In genomic region chr1:176775996-176776395, GRCh38 we compare ENCODE assay signal across 19 cellular contexts.
DNase-seq lines count a peak whose midpoint lies in the region; ATAC-seq, FAIRE-seq and TF ChIP-seq lines count a peak whose summit lies in the region.
"Had no signal": no experiment of that assay in that cellular context is flagged by ENCODE, and none has a peak within 500 bp of the region (broad histone marks: within the 10 kb centered on the region; RNA-seq: fewer than 3 reads in every experiment).

No MANE protein-coding gene starts in this region.

- CTCF ChIA-PET in SK-N-SH (lab: Yijun Ruan, JAX), result interaction anchor here (1.5 kb wide), 1 partner anchor 84 kb away, joined by 3 read pairs; no protein-coding TSS in a partner anchor

- no peak for DNase-seq in D721Med (ENCODE audit: insufficient read length, low spot score)
- DNase-seq in SK-N-SH, result no peak
- DNase-seq in D341Med (ENCODE audit: low spot score), result no peak
- DNase-seq in osteoblast (ENCODE audit: insufficient read length, low spot score, missing footprints), result no peak
- DNase-seq: AML-193; Caco-2; Calu3; CD4-positive, alpha-beta T cell; CD8-positive, alpha-beta T cell; DMS79 treated with DMSO at 0.1 percent for 48 hours; GF-D8 had no signal

- H3K4me3 ChIP-seq in SK-N-SH (ENCODE audit: low read depth in 2 of 2, low read length in 1 of 2), result no peak overlapping the region
- no peak overlapping the region for H3K4me3 ChIP-seq in osteoblast (ENCODE audit: insufficient read depth, low read length)
- no peak overlapping the region for H3K4me3 ChIP-seq in gastroesophageal sphincter
- H3K4me3 ChIP-seq: A549; BLaER1 treated with 17β-estradiol and CSF1 and Interleukin-3, amounts not matched to agents 10 nM and 100 nM had no signal

- TF ChIP-seq RAD21 in SK-N-SH (IDR thresholded peaks at IDR 0.05; ENCODE audit: low read length), result no peak

- H3K27me3 ChIP-seq in SK-N-SH (ENCODE audit: insufficient read depth) (no peaks in the 10 kb centered on the region), osteoblast (ENCODE audit: insufficient read depth, low read length) (no peaks in the 10 kb centered on the region), gastroesophageal sphincter (no peaks in the 10 kb centered on the region)
- H3K27me3 ChIP-seq: BLaER1 treated with 17β-estradiol and CSF1 and Interleukin-3, amounts not matched to agents 10 nM and 100 nM had no signal

- POLR2A ChIA-PET in SK-N-SH (lab: Yijun Ruan, JAX), result no interaction called here

- no peaks in the 10 kb centered on the region for H3K79me2 ChIP-seq in SK-N-SH (ENCODE audit: insufficient read depth)
- H3K79me2 ChIP-seq in osteoblast (ENCODE audit: insufficient read depth, low read length), result no peaks in the 10 kb centered on the region

- H3F3A ChIP-seq in SK-N-SH (replicated peaks; ENCODE audit: insufficient read depth), result no peaks in the 10 kb centered on the region

- H3K9ac ChIP-seq in SK-N-SH, result no peak overlapping the region
- H3K9ac ChIP-seq: BLaER1 treated with 17β-estradiol and CSF1 and Interleukin-3, amounts not matched to agents 10 nM and 100 nM had no signal

- FAIRE-seq in D721Med (lab: Jason Lieb, UNC) (peak; percentile 94), islet of Langerhans (lab: Jason Lieb, UNC) (peak; percentile 43)
- FAIRE-seq: A549, G401.6, GM12891 had no signal

- TF ChIP-seq POLR2A in gastroesophageal sphincter (IDR thresholded peaks at IDR 0.05), result no peak

- peak in 1 of 2 experiments; percentile 95; a peak in 2 of 4 replicates for TF ChIP-seq EP300 in SK-N-SH (IDR thresholded peaks at IDR 0.05; ENCODE audit: borderline replicate concordance in 1 of 2, low read depth in 1 of 2, low read length in 1 of 2)
- no peak for TF ChIP-seq EP300 in gastroesophageal sphincter (IDR thresholded peaks at IDR 0.05)

- H3K4me2 ChIP-seq in SK-N-SH (no peak overlapping the region), osteoblast (ENCODE audit: insufficient read depth, low read length) (no peak overlapping the region)
- H3K4me2 ChIP-seq: A549; BLaER1 treated with 17β-estradiol and CSF1 and Interleukin-3, amounts not matched to agents 10 nM and 100 nM had no signal

- H3K4me1 ChIP-seq in SK-N-SH (ENCODE audit: control insufficient read depth in 1 of 2, insufficient read depth in 2 of 2, low read depth in 1 of 2, low read length in 1 of 2), result peaks cover 0 to 19% of the 10 kb centered on the region in 2 experiments; a peak in 2 of 4 replicates
- H3K4me1 ChIP-seq in osteoblast (ENCODE audit: insufficient read depth, low read length), result no peaks in the 10 kb centered on the region
- no peaks in the 10 kb centered on the region for H3K4me1 ChIP-seq in gastroesophageal sphincter
- H3K4me1 ChIP-seq: A549; BLaER1 treated with 17β-estradiol and CSF1 and Interleukin-3, amounts not matched to agents 10 nM and 100 nM; Caco-2 had no signal

- H3K36me3 ChIP-seq in SK-N-SH (replicated peaks in 1 of 2; ENCODE audit: control insufficient read depth in 1 of 2, insufficient read depth in 2 of 2, low read length in 1 of 2), result no peaks in the 10 kb centered on the region
- no peaks in the 10 kb centered on the region for H3K36me3 ChIP-seq in osteoblast (ENCODE audit: insufficient read depth, low read length)
- H3K36me3 ChIP-seq in gastroesophageal sphincter, result no peaks in the 10 kb centered on the region
- H3K36me3 ChIP-seq: BLaER1 treated with 17β-estradiol and CSF1 and Interleukin-3, amounts not matched to agents 10 nM and 100 nM had no signal

- TF ChIP-seq CTCF in D721Med (IDR thresholded peaks at IDR 0.05; ENCODE audit: insufficient read depth, missing control alignments), result no peak
- TF ChIP-seq CTCF in SK-N-SH (IDR thresholded peaks at IDR 0.05), result no peak
- no peak for TF ChIP-seq CTCF in osteoblast (IDR thresholded peaks at IDR 0.05; ENCODE audit: extremely low read depth, low read depth, low read length)
- no peak for TF ChIP-seq CTCF in gastroesophageal sphincter (IDR thresholded peaks at IDR 0.05)

- WGBS in SK-N-SH (ENCODE audit: low lambda C conversion rate), result 2% methylated on average over 3 of the region's 3 CpGs
- WGBS in gastroesophageal sphincter (ENCODE audit: low coverage in 1 of 2), 2 donors, result 41 to 59% methylated on average over 3 of the region's 3 CpGs

- H3K9me3 ChIP-seq in SK-N-SH, result no peaks in the 10 kb centered on the region
- no peaks in the 10 kb centered on the region for H3K9me3 ChIP-seq in osteoblast (ENCODE audit: low read depth, low read length)
- H3K9me3 ChIP-seq in gastroesophageal sphincter, result no peaks in the 10 kb centered on the region
- H3K9me3 ChIP-seq: A549; BLaER1 treated with 17β-estradiol and CSF1 and Interleukin-3, amounts not matched to agents 10 nM and 100 nM; Caco-2 had no signal

- no peak for ATAC-seq in gastroesophageal sphincter
- ATAC-seq: A549; CD8-positive, alpha-beta T cell had no signal

- H3K27ac ChIP-seq in SK-N-SH (ENCODE audit: low read depth in 2 of 2, low read length in 1 of 2) (no peak overlapping the region), osteoblast (ENCODE audit: low read depth, low read length) (no peak overlapping the region), gastroesophageal sphincter (no peak overlapping the region)
- H3K27ac ChIP-seq: 22Rv1; A549; BLaER1 treated with 17β-estradiol and CSF1 and Interleukin-3, amounts not matched to agents 10 nM and 100 nM; C4-2B had no signal

- H3K9me2 ChIP-seq in SK-N-SH, result no peaks in the 10 kb centered on the region

- H2AFZ ChIP-seq in SK-N-SH (ENCODE audit: low read depth) (no peak overlapping the region), osteoblast (ENCODE audit: low read length) (no peak overlapping the region)

- no peaks in the 10 kb centered on the region for H4K20me1 ChIP-seq in SK-N-SH (ENCODE audit: insufficient read depth)
- H4K20me1 ChIP-seq in osteoblast (ENCODE audit: insufficient read depth, low read length), result no peaks in the 10 kb centered on the region
- H4K20me1 ChIP-seq: BLaER1 treated with 17β-estradiol and CSF1 and Interleukin-3, amounts not matched to agents 10 nM and 100 nM had no signal

TF ChIP-seq in SK-N-SH, 30 proteins besides CTCF, POLR2A, EP300 and RAD21 (continues in another document):
- peak; percentile 78 for TF ChIP-seq RCOR1 (IDR thresholded peaks at IDR 0.05; ENCODE audit: low read length)
- TF ChIP-seq RFX5 (IDR thresholded peaks at IDR 0.05; ENCODE audit: low read length), result no peak
- TF ChIP-seq JUND (IDR thresholded peaks at IDR 0.05), result no peak
- TF ChIP-seq FOXM1 (IDR thresholded peaks at IDR 0.05; ENCODE audit: low read depth), result no peak
- TF ChIP-seq NRF1 (IDR thresholded peaks at IDR 0.05; ENCODE audit: low read depth, low read length), result no peak
- no peak for TF ChIP-seq EZH2phosphoT487 (IDR thresholded peaks at IDR 0.05; ENCODE audit: borderline replicate concordance, low read depth)
- TF ChIP-seq REST (IDR thresholded peaks at IDR 0.05; ENCODE audit: low read depth, low read length), result no peak
- no peak for TF ChIP-seq MEF2A (IDR thresholded peaks at IDR 0.05; ENCODE audit: borderline replicate concordance, low read depth)
- peak; percentile 90 for TF ChIP-seq GATA2 (CRISPR knock-in tag; IDR thresholded peaks at IDR 0.05)
- TF ChIP-seq CHD2 (IDR thresholded peaks at IDR 0.05; ENCODE audit: low read length, partially characterized antibody), result peak; percentile 69
- TF ChIP-seq MXI1 (IDR thresholded peaks at IDR 0.05; ENCODE audit: low read depth, low read length), result 0 out of 2 replicates have a peak, but pooled peaks have one; percentile 15
- no peak for TF ChIP-seq USF1 (IDR thresholded peaks at IDR 0.05; ENCODE audit: borderline replicate concordance, low read depth)
- TF ChIP-seq NFIC (IDR thresholded peaks at IDR 0.05; ENCODE audit: borderline replicate concordance), result no peak
- TF ChIP-seq MAX (IDR thresholded peaks at IDR 0.05; ENCODE audit: low read depth), result no peak
- no peak for TF ChIP-seq POLR2AphosphoS5 (IDR thresholded peaks at IDR 0.05; ENCODE audit: low read depth, low read length)
- no peak for TF ChIP-seq ELF1 (IDR thresholded peaks at IDR 0.05)
- TF ChIP-seq TEAD4 (IDR thresholded peaks at IDR 0.05; ENCODE audit: borderline replicate concordance, insufficient read depth), result no peak
- no peak for TF ChIP-seq TAF1 (IDR thresholded peaks at IDR 0.05; ENCODE audit: borderline replicate concordance, low read depth, low read length)
- TF ChIP-seq SIN3A (IDR thresholded peaks at IDR 0.05; ENCODE audit: borderline replicate concordance, low read depth, low read length), result no peak
- no peak for TF ChIP-seq TCF12 (IDR thresholded peaks at IDR 0.05)
